19 cellular contexts compared by ENCODE assay signal in the genomic region with DNA sequence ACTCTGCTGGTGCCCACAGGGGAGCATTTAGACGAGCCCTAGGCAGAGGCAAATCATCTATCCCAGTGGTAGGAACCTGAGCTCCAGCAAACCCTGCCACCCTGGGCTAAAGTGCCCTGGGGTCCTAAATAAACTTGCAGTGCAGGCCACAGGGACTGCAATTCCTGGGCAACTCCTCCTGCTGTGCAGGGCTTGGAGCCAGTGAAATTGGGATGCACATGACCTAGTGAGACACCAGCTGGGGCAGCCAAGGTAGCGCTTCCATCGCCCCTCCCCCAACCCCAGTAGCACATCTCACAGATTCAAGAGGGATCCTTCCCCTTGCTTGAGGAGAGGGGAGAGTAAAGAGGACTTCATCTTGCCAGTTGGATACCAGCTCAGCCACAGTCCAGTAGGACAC. TPM values are rescaled to one million over a fixed set of nuclear protein-coding genes. Genes with fewer than 3 reads are reported as not detected.
DNase-seq lines count a peak whose midpoint lies in the region; ATAC-seq, FAIRE-seq and TF ChIP-seq lines count a peak whose summit lies in the region.
"Had no signal": no experiment of that assay in that cellular context is flagged by ENCODE, and none has a peak within 500 bp of the region (broad histone marks: within the 10 kb centered on the region; RNA-seq: fewer than 3 reads in every experiment).

No MANE protein-coding gene starts in this region.

- H2AK5ac ChIP-seq in H1 (ENCODE audit: low read depth, low read length) = no peak overlapping the region

- H3K27ac Mint-ChIP-seq in activated CD4-positive, alpha-beta memory T cell treated with anti-CD3 and anti-CD28 coated beads for 36 hours = no peak overlapping the region
- H3K27ac Mint-ChIP-seq: B cell; CD4-positive, alpha-beta T cell had no signal

- peak overlapping the region; percentile 71 for H3K18ac ChIP-seq in H1 (ENCODE audit: extremely low read depth, low read length)

- H3K27me3 ChIP-seq in H1 (replicated peaks in 1 of 4; ENCODE audit: control insufficient read depth in 3 of 4, extremely low read depth in 1 of 4, insufficient read depth in 3 of 4, low read length in 3 of 4) (no peaks in the 10 kb centered on the region), HepG2 (ENCODE audit: control insufficient read depth in 1 of 2, insufficient read depth in 2 of 2, low read length in 2 of 2) (peaks cover 0 to 1% of the 10 kb centered on the region in 2 experiments; a peak in 2 of 5 replicates), tibial artery (no peaks in the 10 kb centered on the region)

- no peak overlapping the region for H2BK5ac ChIP-seq in H1 (ENCODE audit: low read depth, low read length)

- no peak overlapping the region for H3K4me3 ChIP-seq in H1 (ENCODE audit: extremely low read depth in 1 of 4, insufficient read depth in 2 of 4, low read depth in 3 of 4, low read length in 4 of 4)
- H3K4me3 ChIP-seq in HepG2 (replicated peaks in 1 of 3; ENCODE audit: insufficient read depth in 1 of 3, low read depth in 2 of 3, low read length in 3 of 3) = no peak overlapping the region
- no peak overlapping the region for H3K4me3 ChIP-seq in tibial artery

- 0 out of 2 replicates have a peak overlapping the region, but pooled peaks have one; percentile 70 for H2AFZ ChIP-seq in H1 (ENCODE audit: low read length)
- H2AFZ ChIP-seq in HepG2 (ENCODE audit: low read length) = no peak overlapping the region

- H3K4ac ChIP-seq in H1 (replicated peaks; ENCODE audit: insufficient read length, low read depth, low read length) = no peak overlapping the region

- H2BK20ac ChIP-seq in H1 (ENCODE audit: low read length) = no peak overlapping the region

- no peaks in the 10 kb centered on the region for H3K27me3 Mint-ChIP-seq in activated CD4-positive, alpha-beta memory T cell treated with anti-CD3 and anti-CD28 coated beads for 36 hours
- H3K27me3 Mint-ChIP-seq: CD4-positive, alpha-beta T cell had no signal

- no peak overlapping the region for H2BK12ac ChIP-seq in H1 (ENCODE audit: low read depth, low read length)

- H3K79me2 ChIP-seq in H1 (ENCODE audit: control insufficient read depth in 1 of 2, insufficient read depth in 2 of 2, low read length in 2 of 2) = no peaks in the 10 kb centered on the region
- no peaks in the 10 kb centered on the region for H3K79me2 ChIP-seq in HepG2 (ENCODE audit: insufficient read depth, low read length)

- TF ChIP-seq POLR2A in H1 (IDR thresholded peaks at IDR 0.05; ENCODE audit: control extremely low read depth in 1 of 2, low read depth in 2 of 2, low read length in 2 of 2) (no peak), HepG2 (IDR thresholded peaks at IDR 0.05; ENCODE audit: insufficient read depth in 1 of 2, low read depth in 2 of 2, low read length in 2 of 2) (no peak)

- H4K5ac ChIP-seq in H1 (ENCODE audit: insufficient read length, low read depth, low read length) = no peak overlapping the region

- H2BK120ac ChIP-seq in H1 (replicated peaks; ENCODE audit: low read depth, low read length) = no peak overlapping the region

- no peaks in the 10 kb centered on the region for H3K79me1 ChIP-seq in H1 (ENCODE audit: low read depth, low read length)

- in situ Hi-C loops in HepG2 (cut with HindIII; ENCODE audit: extremely low pct_ligation_motif_present, low pct_unique_long_range_greater_than_20kb) = no loop called here

- H4K20me1 ChIP-seq in H1 (replicated peaks in 1 of 2; ENCODE audit: control insufficient read depth in 1 of 2, insufficient read depth in 2 of 2, low read length in 2 of 2) (no peaks in the 10 kb centered on the region), HepG2 (ENCODE audit: insufficient read depth, low read length) (no peaks in the 10 kb centered on the region)

- no peak overlapping the region for H3K23ac ChIP-seq in H1 (ENCODE audit: insufficient read length)

- no peaks in the 10 kb centered on the region for H3K9me3 Mint-ChIP-seq in activated CD4-positive, alpha-beta memory T cell treated with anti-CD3 and anti-CD28 coated beads for 36 hours
- H3K9me3 Mint-ChIP-seq: CD4-positive, alpha-beta T cell had no signal

- H3K36me3 ChIP-seq in H1 (ENCODE audit: control insufficient read depth in 2 of 4, insufficient read depth in 4 of 4, low read length in 3 of 4) = no peaks in the 10 kb centered on the region
- H3K36me3 ChIP-seq in HepG2 (replicated peaks in 1 of 2; ENCODE audit: control insufficient read depth in 1 of 2, insufficient read depth in 2 of 2, low read length in 2 of 2) = no peaks in the 10 kb centered on the region
- no peaks in the 10 kb centered on the region for H3K36me3 ChIP-seq in tibial artery

- BruUV-seq in HepG2 (replicated peaks; lab: Mats Ljungman, UMichigan) = no TSS peak

- H4K91ac ChIP-seq in H1 (replicated peaks; ENCODE audit: insufficient read length, low read length) = no peak overlapping the region

- no peak overlapping the region for H3K14ac ChIP-seq in H1 (ENCODE audit: insufficient read length)

- no peak overlapping the region for H3K4me2 ChIP-seq in H1 (ENCODE audit: insufficient read depth in 1 of 2, low read depth in 2 of 2, low read length in 2 of 2)
- no peak overlapping the region for H3K4me2 ChIP-seq in HepG2 (ENCODE audit: low read depth, low read length)

- intact Hi-C loops in HepG2 (cut with micrococcal nuclease; ENCODE audit: unreplicated experiment) = no loop called here
- intact Hi-C loops in activated CD4-positive, alpha-beta memory T cell treated with anti-CD3 and anti-CD28 coated beads for 36 hours (cut with micrococcal nuclease) = no loop called here
- intact Hi-C loops in tibial artery (cut with DNase I; ENCODE audit: low total_unique reads) = no loop called here

- DNase-seq in NCI-H2227 (lab: John Stamatoyannopoulos, UW; ENCODE audit: unreplicated experiment) (peak; percentile 15), NCI-H2227 treated with DMSO at 0.1 percent for 48 hours (lab: John Stamatoyannopoulos, UW) (no peak), H1 (ENCODE audit: low read depth in 1 of 2, low spot score in 2 of 2) (no peak), HepG2 (ENCODE audit: low spot score) (no peak), NOMO-1 treated with DMSO at 0.1 percent for 48 hours (lab: John Stamatoyannopoulos, UW; ENCODE audit: unreplicated experiment) (no peak), tibial artery (no peak)
- DNase-seq in activated CD4-positive, alpha-beta memory T cell treated with anti-CD3 and anti-CD28 coated beads for 36 hours = no peak
- DNase-seq: ACHN; C1 segment of cervical spinal cord; Calu3; CD4-positive, alpha-beta T cell; DMS153; DMS79 treated with DMSO at 0.1 percent for 48 hours; GDM1; IMR-90 had no signal

- no peaks in the 10 kb centered on the region for H3K4me1 Mint-ChIP-seq in activated CD4-positive, alpha-beta memory T cell treated with anti-CD3 and anti-CD28 coated beads for 36 hours (ENCODE audit: low read depth)
- H3K4me1 Mint-ChIP-seq: B cell had no signal

- no peak overlapping the region for H3K9ac ChIP-seq in H1 (replicated peaks in 1 of 4; ENCODE audit: extremely low read depth in 1 of 4, low read depth in 3 of 4, low read length in 3 of 4)
- no peak overlapping the region for H3K9ac ChIP-seq in HepG2 (ENCODE audit: insufficient read depth, low read depth, low read length)

- TF ChIP-seq EP300 in H1 (IDR thresholded peaks at IDR 0.05; ENCODE audit: borderline replicate concordance in 1 of 2, low read depth in 2 of 2, low read length in 2 of 2) (no peak), HepG2 (IDR thresholded peaks at IDR 0.05; ENCODE audit: low read depth in 2 of 2, low read length in 2 of 2) (no peak), HepG2 (CRISPR knock-in tag; IDR thresholded peaks at IDR 0.05; ENCODE audit: borderline replicate concordance) (no peak)

- WGBS in H1 (ENCODE audit: extremely low coverage in 1 of 2, insufficient coverage in 1 of 2, insufficient read length in 1 of 2, insufficient replicate concordance in 2 of 2, low coverage in 1 of 2, low lambda C conversion rate in 2 of 2, missing lambda C conversion rate in 1 of 2), 2 experiments = 69% methylated on average over 3 of the region's 3 CpGs; no CpG with 5 or more reads in 1 of the 2 experiments
- no CpG with 5 or more reads among the region's 3 CpGs for WGBS in HepG2 (ENCODE audit: low lambda C conversion rate)

- H2BK15ac ChIP-seq in H1 (ENCODE audit: low read length) = no peak overlapping the region

- no peaks in the 10 kb centered on the region for H3K9me3 ChIP-seq in H1 (ENCODE audit: insufficient read depth in 2 of 2, low read depth in 1 of 2, low read length in 1 of 2)
- no peaks in the 10 kb centered on the region for H3K9me3 ChIP-seq in HepG2 (ENCODE audit: low read length)
- H3K9me3 ChIP-seq in tibial artery = no peaks in the 10 kb centered on the region

- TF ChIP-seq CTCF in H1 (IDR thresholded peaks at IDR 0.05; ENCODE audit: control extremely low read depth in 1 of 3, insufficient read depth in 1 of 3, low read depth in 1 of 3, low read length in 3 of 3) = no peak
- TF ChIP-seq CTCF in HepG2 (CRISPR knock-in tag; IDR thresholded peaks at IDR 0.05) = no peak
- no peak for TF ChIP-seq CTCF in tibial artery (IDR thresholded peaks at IDR 0.05)

- no peak for ATAC-seq in HepG2
- ATAC-seq: HCT116 had no signal

- peaks cover 0 to 8% (median 2%) of the 10 kb centered on the region in 4 experiments; a peak in 1 of 7 replicates for H3K4me1 ChIP-seq in H1 (replicated peaks in 1 of 4; ENCODE audit: control insufficient read depth in 3 of 4, insufficient read depth in 4 of 4, low read length in 3 of 4)
- no peaks in the 10 kb centered on the region for H3K4me1 ChIP-seq in HepG2 (ENCODE audit: insufficient read depth, low read length)
- no peaks in the 10 kb centered on the region for H3K4me1 ChIP-seq in tibial artery

- no peak overlapping the region for H3K4me3 Mint-ChIP-seq in activated CD4-positive, alpha-beta memory T cell treated with anti-CD3 and anti-CD28 coated beads for 36 hours
- H3K4me3 Mint-ChIP-seq: B cell; CD4-positive, alpha-beta T cell had no signal

- no peak overlapping the region; the same call in 1 of the 2 replicates for H4K8ac ChIP-seq in H1 (ENCODE audit: extremely low read depth, insufficient read depth, low read length)

- no peak overlapping the region for H3K56ac ChIP-seq in H1 (replicated peaks; ENCODE audit: insufficient read length, low read depth, low read length)

- H3K36me3 Mint-ChIP-seq in activated CD4-positive, alpha-beta memory T cell treated with anti-CD3 and anti-CD28 coated beads for 36 hours = no peaks in the 10 kb centered on the region

- no peaks in the 10 kb centered on the region for H3K23me2 ChIP-seq in H1 (ENCODE audit: low read depth, low read length)

- no peak for FAIRE-seq in H1 (lab: Jason Lieb, UNC)
- FAIRE-seq in HepG2 (lab: Jason Lieb, UNC) = no peak
- FAIRE-seq: GM12892, H54 had no signal

- no peak for TF ChIP-seq RAD21 in H1 (IDR thresholded peaks at IDR 0.05 in 1 of 2, conservative IDR thresholded peaks at IDR 0.05 in 1 of 2; ENCODE audit: low read depth in 2 of 2, low read length in 2 of 2)
- TF ChIP-seq RAD21 in HepG2 (CRISPR knock-in tag; IDR thresholded peaks at IDR 0.05) = no peak

- H3K27ac ChIP-seq in H1 (ENCODE audit: low read depth, low read length) (no peak overlapping the region), HepG2 (ENCODE audit: extremely low read length, insufficient read depth, low read length) (no peak overlapping the region), tibial artery (no peak overlapping the region)

- CTCF ChIA-PET in H1 (lab: Charles Lee; ENCODE audit: partially characterized antibody) = interaction anchor here (0.6 to 2.1 kb wide), 5 partner anchors 9 to 166 kb away, joined by 3 to 6 read pairs (median 3); no protein-coding TSS in a partner anchor
- CTCF ChIA-PET in HepG2 (lab: Yijun Ruan, JAX; ENCODE audit: low intra/inter-chr PET ratio, low total read pairs) = no interaction called here
- CTCF ChIA-PET in activated CD4-positive, alpha-beta memory T cell treated with anti-CD3 and anti-CD28 coated beads for 36 hours (lab: Charles Lee) = interaction anchor here (1.7 kb wide), 1 partner anchor 54 kb away, joined by 5 read pairs; no protein-coding TSS in a partner anchor

- POLR2A ChIA-PET in H1 (lab: Charles Lee; ENCODE audit: partially characterized antibody) (interaction anchor here (0.9 to 1.1 kb wide), 2 partner anchors 45 to 68 kb away, joined by 3 read pairs; no protein-coding TSS in a partner anchor), HepG2 (lab: Yijun Ruan, JAX) (no interaction called here)
- POLR2A ChIA-PET in activated CD4-positive, alpha-beta memory T cell treated with anti-CD3 and anti-CD28 coated beads for 36 hours (lab: Charles Lee) = no interaction called here

RNA-seq across cellular contexts. Expression of a gene that starts 44.1 kb away (rescaled TPM):
- total RNA-seq in H1 (2021; fragmentation: NEBNext Ultra II Directional; extraction: Animal tissue kit (Norgen Biotek cat#: 25700)) = 1.4 and 1.5 TPM in 2 replicates
- polyA plus RNA-seq in H1 (2011; rRNA removed) (2.8 and 3.3 TPM in 2 replicates), HepG2 (2011; rRNA removed) (not detected in 2 replicates)
- polyA plus RNA-seq in H1 (2011; cell fraction: cytosol; rRNA removed) = 4.0 TPM
- 2.9 TPM for polyA plus RNA-seq in H1 (2011; cell fraction: nucleus; rRNA removed)
- 1.7 to 4.8 TPM (median 2.5 TPM) in 4 replicates for polyA plus RNA-seq in H1 (2012, experiment 1 of 2)
- 0.16 TPM for polyA plus RNA-seq in H1 (2012, experiment 2 of 2)
- polyA plus RNA-seq in H1 (2013, experiment 1 of 2) = 4.5 TPM
- 4.8 TPM for polyA plus RNA-seq in H1 (2013, experiment 2 of 2)
- polyA minus RNA-seq in H1 (2011; rRNA and poly(A)+ RNA removed) = 4.7 and 5.1 TPM in 2 replicates
- 2.1 TPM for polyA minus RNA-seq in H1 (2011; cell fraction: cytosol; rRNA and poly(A)+ RNA removed)
- 2.8 TPM for polyA minus RNA-seq in H1 (2011; cell fraction: nucleus; rRNA and poly(A)+ RNA removed)
- not detected in 2 replicates for total RNA-seq in HepG2 (2016; rRNA removed; fragmentation: Illumina TruSeq; extraction: Trizol)
- total RNA-seq in HepG2 (2016; cell fraction: cytosol; rRNA removed; fragmentation: Illumina TruSeq; extraction: Trizol; ENCODE audit: low read depth) = not detected in 2 replicates
- not detected in 2 replicates for total RNA-seq in HepG2 (2016; cell fraction: insoluble cytoplasmic fraction; rRNA removed; fragmentation: Illumina TruSeq; extraction: Trizol)
- not detected in 2 replicates for total RNA-seq in HepG2 (2016; cell fraction: membrane; rRNA removed; fragmentation: Illumina TruSeq; extraction: Trizol)
- not detected in 2 replicates for total RNA-seq in HepG2 (2016; cell fraction: nucleus; rRNA removed; fragmentation: Illumina TruSeq; extraction: Trizol)
- not detected in 2 replicates for polyA plus RNA-seq in HepG2 (2011; cell fraction: cytosol; rRNA removed)
- polyA plus RNA-seq in HepG2 (2011; cell fraction: nucleus; rRNA removed) = not detected in 2 replicates
- polyA plus RNA-seq in HepG2 (2012) = not detected in 2 replicates
- not detected in 2 replicates for polyA plus RNA-seq in HepG2 (2016; cell fraction: cytosol; fragmentation: Illumina TruSeq; extraction: Trizol; ENCODE audit: low read depth)
- not detected in 2 replicates for polyA plus RNA-seq in HepG2 (2016; cell fraction: insoluble cytoplasmic fraction; fragmentation: Illumina TruSeq; extraction: Trizol; ENCODE audit: low read depth)
- polyA plus RNA-seq in HepG2 (2016; cell fraction: membrane; fragmentation: Illumina TruSeq; extraction: Trizol; ENCODE audit: low read depth) = not detected in 2 replicates
- polyA plus RNA-seq in HepG2 (2016; cell fraction: nucleus; fragmentation: Illumina TruSeq; extraction: Trizol; ENCODE audit: insufficient read depth, low read depth) = not detected in 2 replicates
- 81.4 TPM in 1 of 2 replicates, not detected in the other for polyA minus RNA-seq in HepG2 (2011; rRNA and poly(A)+ RNA removed; ENCODE audit: low replicate concordance)
- 0.35 TPM in 1 of 2 replicates, not detected in the other for polyA minus RNA-seq in HepG2 (2011; cell fraction: cytosol; rRNA and poly(A)+ RNA removed)
- not detected in 2 replicates for polyA minus RNA-seq in HepG2 (2011; cell fraction: nucleus; rRNA and poly(A)+ RNA removed)
- under 1 TPM; 0.10 to 0.17 TPM for total RNA-seq in activated CD4-positive, alpha-beta memory T cell treated with anti-CD3 and anti-CD28 coated beads for 36 hours
- total RNA-seq: B cell; Calu3; CD4-positive, alpha-beta T cell; IMR-90 had no signal
- polyA plus RNA-seq: IMR-90 had no signal
